ENCODE assay signal across 9 cellular contexts in the genomic region with DNA sequence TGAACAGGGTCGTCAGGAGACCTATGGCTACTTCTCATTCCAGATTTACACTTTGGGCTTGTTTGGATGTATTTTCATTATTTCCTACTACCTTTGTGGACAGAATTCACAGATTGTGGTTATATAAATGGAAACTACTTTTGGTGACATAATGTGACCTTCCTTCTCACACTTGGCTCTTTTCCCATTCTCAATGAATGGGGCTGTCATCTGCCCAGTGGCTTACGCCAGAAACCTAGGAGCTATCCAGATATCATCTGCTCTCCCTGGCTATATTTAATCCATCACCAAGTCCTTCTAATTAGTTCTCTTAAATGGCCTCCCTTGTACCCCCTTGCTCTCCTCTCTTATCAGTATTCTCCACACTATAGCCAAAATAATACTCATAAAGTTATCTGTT.
"Had no signal": no experiment of that assay in that cellular context is flagged by ENCODE, and none has a peak within 500 bp of the region (broad histone marks: within the 10 kb centered on the region; RNA-seq: fewer than 3 reads in every experiment).

No MANE protein-coding gene starts in this region.

- H3K4me3 ChIP-seq: HAP-1 had no signal

- H3K4me3 Mint-ChIP-seq: HFFc6, IgD-negative memory B cell had no signal

- H3K27ac ChIP-seq: HL-60 had no signal

- DNase-seq: GOT3, H7, HFFc6, KBM-7 had no signal

- H3K9me3 ChIP-seq: HAP-1 had no signal

- H3K27ac Mint-ChIP-seq: HFFc6, IgD-negative memory B cell had no signal

- H3K36me3 Mint-ChIP-seq: IgD-negative memory B cell had no signal

- ATAC-seq: HCT116, HepG2 had no signal

- H3K36me3 ChIP-seq: HAP-1 had no signal

- H3K4me1 ChIP-seq: HAP-1 had no signal

- H3K27me3 Mint-ChIP-seq: IgD-negative memory B cell had no signal

- H3K4me1 Mint-ChIP-seq: IgD-negative memory B cell had no signal
